In the genomic region with DNA sequence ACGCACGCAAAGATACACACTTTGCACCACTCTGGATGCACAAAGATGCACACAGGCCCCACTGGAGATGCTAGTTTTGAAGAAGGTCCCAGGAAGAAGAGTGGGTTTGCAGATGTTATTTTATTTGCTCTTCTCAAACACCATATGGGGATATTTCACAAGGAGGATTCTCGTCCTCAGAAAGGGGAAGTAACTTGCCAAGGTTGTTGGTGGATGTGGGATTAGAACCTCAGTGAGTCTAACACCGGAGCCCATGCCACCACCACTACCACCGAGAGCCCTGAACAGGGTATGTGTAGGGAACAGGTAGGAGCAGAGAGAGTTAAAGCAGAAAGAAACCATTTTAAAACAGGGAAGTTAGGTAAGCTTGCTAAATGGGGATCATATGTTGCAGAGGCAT, we compare ENCODE assay signal across 19 cellular contexts. TPM values are rescaled to one million over a fixed set of nuclear protein-coding genes. Genes with fewer than 3 reads are reported as not detected.
"Had no signal": no experiment of that assay in that cellular context is flagged by ENCODE, and none has a peak within 500 bp of the region (broad histone marks: within the 10 kb centered on the region; RNA-seq: fewer than 3 reads in every experiment).

No MANE protein-coding gene starts in this region.

- H3K4me3 ChIP-seq: adrenal gland, cardiac muscle cell, hepatocyte, lung, ovary, right lobe of liver, thoracic aorta, uterus had no signal

- H3K36me3 ChIP-seq: adrenal gland, cardiac muscle cell, ovary, right lobe of liver, thoracic aorta, uterus had no signal

- H3K27ac ChIP-seq: adrenal gland, cardiac muscle cell, hepatocyte, ovary, right lobe of liver, thoracic aorta, uterus had no signal

- H3K4me1 ChIP-seq: adrenal gland, right lobe of liver, uterus had no signal

- H3K9me3 ChIP-seq: adrenal gland, ovary, right lobe of liver, thoracic aorta, uterus had no signal

- H3K27me3 ChIP-seq: cardiac muscle cell, hepatocyte, ovary, right lobe of liver, uterus had no signal

- DNase-seq: activated CD4-positive, CD25-positive, alpha-beta regulatory T cell treated with anti-CD3 and anti-CD28 coated beads, Interleukin-2, amount 50 U/mL, for 72 hours; activated naive CD4-positive, alpha-beta T cell treated with anti-CD3 and anti-CD28 coated beads for 36 hours; activated T-cell treated with anti-CD3 and anti-CD28 coated beads for 4 hours; adrenal gland; erythroblast; islet precursor cell; ovary; right lobe of liver; stimulated activated naive CD8-positive, alpha-beta T cell treated with anti-CD3 and anti-CD28 coated beads, Interleukin-15, amount 100 ng/mL, for 72 hours; T-helper 9 cell; uterus had no signal

RNA-seq across cellular contexts. Expression of a gene that starts 9.6 kb away (rescaled TPM):
- total RNA-seq: activated naive CD4-positive, alpha-beta T cell treated with anti-CD3 and anti-CD28 coated beads for 36 hours; activated T-helper 17 cell treated with anti-CD3 and anti-CD28 coated beads, Interleukin-2, amount 50 U/mL, for 72 hours; cardiac muscle cell; mesothelial cell of epicardium; neural crest cell; pulmonary artery endothelial cell; thoracic aorta had no signal

RNA-seq across cellular contexts. Expression of a gene that starts 37.3 kb away (rescaled TPM):
- total RNA-seq: activated naive CD4-positive, alpha-beta T cell treated with anti-CD3 and anti-CD28 coated beads for 36 hours; activated T-helper 17 cell treated with anti-CD3 and anti-CD28 coated beads, Interleukin-2, amount 50 U/mL, for 72 hours; cardiac muscle cell; mesothelial cell of epicardium; neural crest cell; pulmonary artery endothelial cell; right lobe of liver; thoracic aorta had no signal

RNA-seq across cellular contexts. Expression of a gene that starts 50.6 kb away (rescaled TPM):
- total RNA-seq: activated naive CD4-positive, alpha-beta T cell treated with anti-CD3 and anti-CD28 coated beads for 36 hours; activated T-helper 17 cell treated with anti-CD3 and anti-CD28 coated beads, Interleukin-2, amount 50 U/mL, for 72 hours; cardiac muscle cell; hepatocyte; mesothelial cell of epicardium; neural crest cell; ovary; pulmonary artery endothelial cell; thoracic aorta; uterus had no signal

RNA-seq across cellular contexts. Expression of a gene that starts 57.7 kb away (rescaled TPM):
- total RNA-seq: activated naive CD4-positive, alpha-beta T cell treated with anti-CD3 and anti-CD28 coated beads for 36 hours; activated T-helper 17 cell treated with anti-CD3 and anti-CD28 coated beads, Interleukin-2, amount 50 U/mL, for 72 hours; cardiac muscle cell; mesothelial cell of epicardium; neural crest cell; pulmonary artery endothelial cell; right lobe of liver; thoracic aorta had no signal
